1 cellular context compared by ENCODE assay signal in genomic region chr11:65662802-65663633, GRCh38.
TF ChIP-seq lines count a peak whose summit lies in the region.

RELA (minus strand) TSS chr11:65662916; CDS start chr11:65662832, 84 bp downstream.

TF ChIP-seq in HepG2, 621 proteins besides CTCF, POLR2A, EP300 and RAD21 (continued from another document and continues in another):
- TF ChIP-seq ZUFSP (CRISPR knock-in tag; IDR thresholded peaks at IDR 0.05; ENCODE audit: borderline replicate concordance) (no peak), TAF1 (CRISPR knock-in tag; IDR thresholded peaks at IDR 0.05) (peak; percentile 44), MYNN (CRISPR knock-in tag; IDR thresholded peaks at IDR 0.05; ENCODE audit: low read depth) (no peak), MIER2 (CRISPR knock-in tag; IDR thresholded peaks at IDR 0.05) (no peak), ZBTB14 (CRISPR knock-in tag; IDR thresholded peaks at IDR 0.05) (no peak), NR2F1 (CRISPR knock-in tag; IDR thresholded peaks at IDR 0.05) (no peak), PLSCR1 (CRISPR knock-in tag; IDR thresholded peaks at IDR 0.05; ENCODE audit: borderline replicate concordance) (no peak), JUN (CRISPR knock-in tag; IDR thresholded peaks at IDR 0.05) (0 out of 2 replicates have a peak, but pooled peaks have one; percentile 22), KLF16 (CRISPR knock-in tag; IDR thresholded peaks at IDR 0.05) (no peak; a peak in 1 of 4 replicates), DNMT1 (CRISPR knock-in tag; IDR thresholded peaks at IDR 0.05) (no peak), AGO1 (IDR thresholded peaks at IDR 0.05; ENCODE audit: low read depth, low read length, poor library complexity, severe bottlenecking) (no peak), ZNF776 (CRISPR knock-in tag; IDR thresholded peaks at IDR 0.05) (no peak), HNRNPLL (IDR thresholded peaks at IDR 0.05; ENCODE audit: low read depth, low read length, poor library complexity, severe bottlenecking) (peak; percentile 40), ZNF138 (CRISPR knock-in tag; IDR thresholded peaks at IDR 0.05; ENCODE audit: low read depth) (no peak), ZNF713 (CRISPR knock-in tag; IDR thresholded peaks at IDR 0.05) (0 out of 2 replicates have a peak, but pooled peaks have one; percentile 4), ZNF180 (CRISPR knock-in tag; IDR thresholded peaks at IDR 0.05; ENCODE audit: borderline replicate concordance, low read depth) (no peak), ZBTB37 (CRISPR knock-in tag; IDR thresholded peaks at IDR 0.05) (no peak), MNT (IDR thresholded peaks at IDR 0.05) (no peak), SATB2 (CRISPR knock-in tag; IDR thresholded peaks at IDR 0.05) (no peak), ZNF343 (CRISPR knock-in tag; IDR thresholded peaks at IDR 0.05) (no peak), MEIS2 (CRISPR knock-in tag; IDR thresholded peaks at IDR 0.05) (0 out of 2 replicates have a peak, but pooled peaks have one; percentile 27), ZNF687 (CRISPR knock-in tag; IDR thresholded peaks at IDR 0.05) (peak; percentile 79), ZNF260 (CRISPR knock-in tag; IDR thresholded peaks at IDR 0.05; ENCODE audit: borderline replicate concordance, low read depth) (no peak), ZNF777 (CRISPR knock-in tag; IDR thresholded peaks at IDR 0.05) (peak; percentile 73), ZBTB49 (CRISPR knock-in tag; IDR thresholded peaks at IDR 0.05; ENCODE audit: borderline replicate concordance) (no peak), HNRNPL (IDR thresholded peaks at IDR 0.05; ENCODE audit: low read depth, low read length) (no peak), NFYB (CRISPR knock-in tag; IDR thresholded peaks at IDR 0.05) (no peak), TBX2 (CRISPR knock-in tag; IDR thresholded peaks at IDR 0.05; ENCODE audit: borderline replicate concordance) (peak; percentile 56; the same call in 1 of the 2 replicates), GRHL1 (CRISPR knock-in tag; conservative IDR thresholded peaks at IDR 0.05) (no peak), ZSCAN21 (CRISPR knock-in tag; IDR thresholded peaks at IDR 0.05; ENCODE audit: borderline replicate concordance) (peak; percentile 67; the same call in 1 of the 2 replicates), MXI1 (IDR thresholded peaks at IDR 0.05; ENCODE audit: borderline replicate concordance, low read depth, low read length) (peak; percentile 82; the same call in 1 of the 3 replicates), ZNF318 (CRISPR knock-in tag; IDR thresholded peaks at IDR 0.05) (0 out of 2 replicates have a peak, but pooled peaks have one; percentile 11)
